11 cellular contexts compared by ENCODE assay signal in genomic region chr2:73063909-73064875, GRCh38. TPM values are rescaled to one million over a fixed set of nuclear protein-coding genes. Genes with fewer than 3 reads are reported as not detected.
DNase-seq lines count a peak whose midpoint lies in the region; ATAC-seq and TF ChIP-seq lines count a peak whose summit lies in the region.
"Had no signal": no experiment of that assay in that cellular context is flagged by ENCODE, and none has a peak within 500 bp of the region (broad histone marks: within the 10 kb centered on the region; RNA-seq: fewer than 3 reads in every experiment).

No MANE protein-coding gene starts in this region.

- H3K27me3 ChIP-seq in SJSA1 (replicated peaks) (no peaks in the 10 kb centered on the region), skeletal muscle tissue (ENCODE audit: control insufficient read depth in 3 of 3, insufficient read depth in 3 of 3, low read length in 3 of 3) (no peaks in the 10 kb centered on the region)
- H3K27me3 ChIP-seq: upper lobe of left lung had no signal

- no peak for TF ChIP-seq CTCF in fibroblast of the aortic adventitia (IDR thresholded peaks at IDR 0.05; ENCODE audit: insufficient read depth, low read length)

- peak overlapping the region; percentile 35 to 64 (median 54) for H3K9ac ChIP-seq in skeletal muscle tissue (ENCODE audit: low read depth in 1 of 3, low read length in 3 of 3)

- H3K9me3 ChIP-seq in SJSA1 (replicated peaks), result no peaks in the 10 kb centered on the region
- H3K9me3 ChIP-seq in skeletal muscle tissue (ENCODE audit: control insufficient read depth in 3 of 3, low read length in 3 of 3), result no peaks in the 10 kb centered on the region
- H3K9me3 ChIP-seq: upper lobe of left lung had no signal

- DNase-seq in DMS153 (lab: John Stamatoyannopoulos, UW) (peak; percentile 6), DMS153 treated with DMSO at 0.1 percent for 48 hours (lab: John Stamatoyannopoulos, UW; ENCODE audit: unreplicated experiment) (no peak), SJSA1 (ENCODE audit: low read depth in 1 of 2, low spot score in 2 of 2) (peak in 1 of 2 experiments; percentile 69), fibroblast of the aortic adventitia (ENCODE audit: low read depth) (peak; percentile 83), pons (ENCODE audit: low spot score) (no peak)
- DNase-seq: activated CD4-positive, alpha-beta T cell treated with anti-CD3 and anti-CD28 coated beads, Interleukin-2, amount 10 ng/mL, durations not matched to agents 7 days and 5 days; upper lobe of left lung had no signal

- ATAC-seq in HG03571 (IDR thresholded peaks at IDR 0.05; ENCODE audit: unreplicated experiment), result no peak
- no peak for ATAC-seq in GM19452 (IDR thresholded peaks at IDR 0.05; ENCODE audit: unreplicated experiment)

- H3K27ac ChIP-seq in SJSA1 (peak overlapping the region; percentile 50), skeletal muscle tissue (ENCODE audit: low read depth, low read length) (peak overlapping the region; percentile 83)
- H3K27ac ChIP-seq: 22Rv1, upper lobe of left lung had no signal

- H3K4me3 ChIP-seq in SJSA1 (no peak overlapping the region), fibroblast of the aortic adventitia (ENCODE audit: low read depth, low read length) (no peak overlapping the region), skeletal muscle tissue (ENCODE audit: low read length in 3 of 3) (no peak overlapping the region)
- H3K4me3 ChIP-seq: upper lobe of left lung had no signal

- peaks cover 27% of the 10 kb centered on the region for H3K4me1 ChIP-seq in SJSA1 (replicated peaks)
- peaks cover 28 to 40% (median 31%) of the 10 kb centered on the region in 3 donors for H3K4me1 ChIP-seq in skeletal muscle tissue (ENCODE audit: control insufficient read depth in 3 of 3, insufficient read depth in 3 of 3, low read length in 3 of 3)

- H3K36me3 ChIP-seq in SJSA1 (peaks cover 13% of the 10 kb centered on the region; the same call in 1 of the 2 replicates), skeletal muscle tissue (ENCODE audit: control insufficient read depth in 3 of 3, insufficient read depth in 3 of 3, low read length in 3 of 3) (no peaks in the 10 kb centered on the region)
- H3K36me3 ChIP-seq: upper lobe of left lung had no signal

RNA-seq across cellular contexts. Expression of gene SFXN5, which starts 7.3 kb away (rescaled TPM):
- total RNA-seq in SJSA1 (2014; rRNA removed; shearing (Covaris generic)), result 8.2 and 13.3 TPM in 2 replicates
- total RNA-seq in fibroblast of the aortic adventitia (ENCODE audit: low replicate concordance), result 18.0 and 19.0 TPM in 2 replicates
- total RNA-seq in skeletal muscle tissue, result 4.7 TPM

RNA-seq across cellular contexts. Expression of gene RAB11FIP5, which starts 48.6 kb away (rescaled TPM):
- 15.5 and 23.0 TPM in 2 replicates for total RNA-seq in SJSA1 (2014; rRNA removed; shearing (Covaris generic))
- total RNA-seq in fibroblast of the aortic adventitia (ENCODE audit: low replicate concordance) (16.4 and 48.5 TPM in 2 replicates), skeletal muscle tissue (12.0 TPM)

Comparison
In these comparisons a context has a peak if more than half of its experiments do, and no peak if none do; other contexts are left out.
1. DNase-seq: peak in DMS153 (single experiment) and fibroblast of the aortic adventitia (single experiment); none in DMS153 treated with DMSO at 0.1 percent for 48 hours (single experiment) and pons (single experiment).